ENCODE assay signal across 8 cellular contexts in genomic region chr2:173963817-173964564, GRCh38. TPM values are rescaled to one million over a fixed set of nuclear protein-coding genes. Genes with fewer than 3 reads are reported as not detected.
A peak's percentile ranks its signal among the peaks of the same experiment; 100 is the strongest.
DNase-seq lines count a peak whose midpoint lies in the region; ATAC-seq and TF ChIP-seq lines count a peak whose summit lies in the region.

No MANE protein-coding gene starts in this region.

- no peak for TF ChIP-seq CTCF in AG10803 (conservative IDR thresholded peaks at IDR 0.05; ENCODE audit: low read length)

- intact Hi-C loops in left colon (cut with DNase I, micrococcal nuclease), result no loop called here

- H3K4me3 ChIP-seq in AG10803 (ENCODE audit: low read length), result peak overlapping the region; percentile 88

- DNase-seq in AG10803 (ENCODE audit: low read depth) (peak; percentile 83), NCI-H460 (ENCODE audit: extremely low read depth, low read depth) (peak; percentile 85), left colon (peak; percentile 93 to 96)
- DNase-seq in activated CD4-positive, alpha-beta T cell treated with anti-CD3 and anti-CD28 coated beads for 4 hours, result peak; percentile 93 to 95
- DNase-seq in stimulated activated CD4-positive, alpha-beta T cell treated with anti-CD3 and anti-CD28 coated beads, Interleukin-1b, Interleukin-23, amount 100 ng/mL, for 48 hours, result peak; percentile 92

- peak overlapping the region; percentile 99 for H3K27ac ChIP-seq in cingulate gyrus (ENCODE audit: low read depth, low read length)

- peak; percentile 44 for ATAC-seq in GM19025 (IDR thresholded peaks at IDR 0.05; ENCODE audit: low read depth, unreplicated experiment)
- ATAC-seq in HG03342 (IDR thresholded peaks at IDR 0.05; ENCODE audit: unreplicated experiment), result peak; percentile 51
- peak; percentile 57 for ATAC-seq in left colon

RNA-seq across cellular contexts. Expression of gene SP3, which starts 1.2 kb away (rescaled TPM):
- 82.4 and 86.3 TPM in 2 replicates for total RNA-seq in NCI-H460 (2014; rRNA removed; shearing (Covaris generic))
- polyA plus RNA-seq in NCI-H460 (2014; cell fraction: nucleus; rRNA removed), result 30.2 and 59.5 TPM in 2 replicates
- total RNA-seq in left colon, result 10 to 100 TPM; 67.8 to 92.6 TPM

Comparison
In these comparisons a context has a peak if more than half of its experiments do, and no peak if none do; other contexts are left out.
1. Peak in every context shown above with its lines: DNase-seq, ATAC-seq, H3K4me3 ChIP-seq and H3K27ac ChIP-seq.